Comparison of ENCODE assay signal across 12 cellular contexts in the genomic region with DNA sequence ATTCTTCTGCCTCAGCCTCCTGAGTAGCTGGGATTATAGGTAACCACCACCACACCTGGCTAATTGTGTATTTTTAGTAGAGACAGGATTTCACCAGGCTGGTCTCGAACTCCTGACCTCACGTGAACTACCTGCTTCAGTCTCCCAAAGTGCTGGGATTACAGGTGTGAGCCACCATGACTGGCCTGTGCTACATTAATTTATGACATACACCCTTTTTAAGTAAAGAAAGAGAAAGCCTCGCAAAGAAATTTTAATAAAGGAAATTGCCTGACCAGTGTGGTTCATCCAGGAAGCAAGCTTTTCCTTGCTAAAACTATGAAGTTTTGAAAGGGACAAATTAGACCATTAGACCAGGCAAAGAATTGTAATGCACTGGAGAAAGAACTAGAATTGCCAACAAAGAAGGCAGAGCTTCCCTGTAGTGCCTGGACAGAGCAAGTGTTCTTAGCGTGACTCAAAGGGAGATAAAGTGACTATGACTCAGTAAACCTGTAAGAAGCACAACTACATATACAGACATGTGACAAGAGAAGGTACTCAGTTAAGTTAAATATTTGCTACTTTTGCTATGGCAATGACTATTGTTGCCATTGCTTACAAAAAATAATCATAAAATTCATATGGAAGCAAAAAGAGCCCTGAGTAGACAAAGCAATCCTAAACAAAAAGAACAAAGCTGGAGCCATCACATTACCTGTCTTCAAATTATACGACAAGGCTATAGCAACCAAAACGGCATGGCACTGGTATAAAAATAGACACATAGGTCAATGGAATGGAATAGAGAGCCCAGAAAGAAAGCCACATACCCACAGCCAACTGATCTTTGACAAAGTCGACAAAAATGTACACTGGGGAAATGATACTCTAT. TPM values are rescaled to one million over a fixed set of nuclear protein-coding genes. Genes with fewer than 3 reads are reported as not detected.
DNase-seq lines count a peak whose midpoint lies in the region; ATAC-seq, FAIRE-seq and TF ChIP-seq lines count a peak whose summit lies in the region.
"Had no signal": no experiment of that assay in that cellular context is flagged by ENCODE, and none has a peak within 500 bp of the region (broad histone marks: within the 10 kb centered on the region; RNA-seq: fewer than 3 reads in every experiment).

No MANE protein-coding gene starts in this region.

- in situ Hi-C loops in GM12878 (cut with MboI) = no loop called here

- no peak for FAIRE-seq in GM12878 (lab: Jason Lieb, UNC)

- H3K4me2 ChIP-seq in GM12878 (ENCODE audit: control insufficient read depth, insufficient read depth) = no peak overlapping the region
- H3K4me2 ChIP-seq: GM23338 had no signal

- TF ChIP-seq RAD21 in GM12878 (IDR thresholded peaks at IDR 0.05; ENCODE audit: insufficient read depth, low read depth, low read length) = no peak

- H3K4me3 Mint-ChIP-seq in activated naive CD4-positive, alpha-beta T cell treated with anti-CD3 and anti-CD28 coated beads for 36 hours = peak overlapping the region; percentile 74
- peak overlapping the region; percentile 76 to 78 for H3K4me3 Mint-ChIP-seq in stimulated activated naive CD8-positive, alpha-beta T cell treated with anti-CD3 and anti-CD28 coated beads, Interleukin-15, amount 100 ng/mL, for 72 hours
- H3K4me3 Mint-ChIP-seq in HFFc6 = no peak overlapping the region
- H3K4me3 Mint-ChIP-seq: GM23338 had no signal

- 38% methylated on average over 7 of the region's 7 CpGs for WGBS in GM12878 (ENCODE audit: insufficient coverage, insufficient replicate concordance, low lambda C conversion rate, missing lambda C conversion rate)

- ATAC-seq in HG03432 (IDR thresholded peaks at IDR 0.05; ENCODE audit: unreplicated experiment) (peak; percentile 85), GM12878 (peak; percentile 56), GM21717 (IDR thresholded peaks at IDR 0.05; ENCODE audit: unreplicated experiment) (no peak), upper lobe of right lung (no peak)
- peak; percentile 98 for ATAC-seq in stimulated activated naive CD8-positive, alpha-beta T cell treated with anti-CD3 and anti-CD28 coated beads, Interleukin-15, amount 100 ng/mL, for 72 hours
- ATAC-seq: GM23338 had no signal

- H3K36me3 ChIP-seq in GM12878 (ENCODE audit: control insufficient read depth in 2 of 2, insufficient read depth in 2 of 2, low read length in 1 of 2) = no peaks in the 10 kb centered on the region
- H3K36me3 ChIP-seq in upper lobe of right lung = no peaks in the 10 kb centered on the region
- H3K36me3 ChIP-seq: colonic mucosa had no signal

- TF ChIP-seq CTCF in GM12878 (IDR thresholded peaks at IDR 0.05 in 2 of 3, conservative IDR thresholded peaks at IDR 0.05 in 1 of 3; ENCODE audit: control insufficient read depth in 2 of 3, extremely low read depth in 1 of 3, insufficient read depth in 1 of 3, low read depth in 3 of 3, low read length in 3 of 3) = no peak
- TF ChIP-seq CTCF in upper lobe of right lung (IDR thresholded peaks at IDR 0.05) = no peak
- no peak for TF ChIP-seq CTCF in HFFc6 (IDR thresholded peaks at IDR 0.05)

- H3K27ac ChIP-seq in GM12878 (ENCODE audit: control insufficient read depth, insufficient read depth) (no peak overlapping the region), upper lobe of right lung (no peak overlapping the region)
- H3K27ac ChIP-seq: colonic mucosa had no signal

- H3K4me3 ChIP-seq in GM12878 (no peak overlapping the region), upper lobe of right lung (no peak overlapping the region)
- H3K4me3 ChIP-seq: colonic mucosa, GM23338 had no signal

- H3K4me1 Mint-ChIP-seq in activated naive CD4-positive, alpha-beta T cell treated with anti-CD3 and anti-CD28 coated beads for 36 hours (ENCODE audit: low read depth) = peaks cover 86% of the 10 kb centered on the region
- H3K4me1 Mint-ChIP-seq in stimulated activated naive CD8-positive, alpha-beta T cell treated with anti-CD3 and anti-CD28 coated beads, Interleukin-15, amount 100 ng/mL, for 72 hours = peaks cover 88% of the 10 kb centered on the region
- H3K4me1 Mint-ChIP-seq in HFFc6 (ENCODE audit: low read depth) = peaks cover 71% of the 10 kb centered on the region

- intact Hi-C loops in activated naive CD4-positive, alpha-beta T cell treated with anti-CD3 and anti-CD28 coated beads for 36 hours (cut with micrococcal nuclease) = loop anchor here (1.0 kb wide), 4 partner anchors 8 to 46 kb away; no protein-coding TSS in a partner anchor
- intact Hi-C loops in GM12878 (cut with micrococcal nuclease; ENCODE audit: unreplicated experiment) = no loop called here
- intact Hi-C loops in upper lobe of right lung (cut with DNase I) = no loop called here

- no peak overlapping the region for H3K9ac ChIP-seq in GM12878 (ENCODE audit: control insufficient read depth, insufficient read depth, low read length)

- no peaks in the 10 kb centered on the region for H4K20me1 ChIP-seq in GM12878 (ENCODE audit: control insufficient read depth, insufficient read depth)

- no peaks in the 10 kb centered on the region for H3K27me3 ChIP-seq in GM12878 (replicated peaks in 1 of 2; ENCODE audit: control insufficient read depth in 2 of 2, insufficient read depth in 2 of 2, low read length in 1 of 2)
- H3K27me3 ChIP-seq in upper lobe of right lung = no peaks in the 10 kb centered on the region
- H3K27me3 ChIP-seq: colonic mucosa had no signal

- POLR2A ChIA-PET in GM12878 (lab: Charles Lee) = interaction anchor here (1.0 kb wide), 1 partner anchor 23 kb away, joined by 3 read pairs; no protein-coding TSS in a partner anchor

- no peaks in the 10 kb centered on the region for H3K79me2 ChIP-seq in GM12878 (ENCODE audit: control insufficient read depth, insufficient read depth, low read length)

- H3K4me1 ChIP-seq in GM12878 (ENCODE audit: control insufficient read depth, insufficient read depth, low read length) (no peaks in the 10 kb centered on the region), upper lobe of right lung (no peaks in the 10 kb centered on the region)
- H3K4me1 ChIP-seq: colonic mucosa had no signal

- SMC1A ChIA-PET in GM12878 (lab: Charles Lee; ENCODE audit: uncharacterized antibody, unreplicated experiment) = interaction anchor here (1.5 to 2.1 kb wide), 3 partner anchors 13 to 35 kb away, joined by 4 to 6 read pairs (median 4); no protein-coding TSS in a partner anchor

- no peaks in the 10 kb centered on the region for H3K27me3 Mint-ChIP-seq in activated naive CD4-positive, alpha-beta T cell treated with anti-CD3 and anti-CD28 coated beads for 36 hours (ENCODE audit: low read depth)
- no peaks in the 10 kb centered on the region for H3K27me3 Mint-ChIP-seq in stimulated activated naive CD8-positive, alpha-beta T cell treated with anti-CD3 and anti-CD28 coated beads, Interleukin-15, amount 100 ng/mL, for 72 hours
- H3K27me3 Mint-ChIP-seq in HFFc6 (ENCODE audit: insufficient read depth) = no peaks in the 10 kb centered on the region

- H3K9me3 ChIP-seq in GM12878 (replicated peaks; ENCODE audit: control insufficient read depth, insufficient read depth, low read length) (no peaks in the 10 kb centered on the region), upper lobe of right lung (no peaks in the 10 kb centered on the region)
- H3K9me3 ChIP-seq: colonic mucosa had no signal

- no peaks in the 10 kb centered on the region for H3K9me3 Mint-ChIP-seq in activated naive CD4-positive, alpha-beta T cell treated with anti-CD3 and anti-CD28 coated beads for 36 hours
- peaks cover 6% of the 10 kb centered on the region in 2 donors for H3K9me3 Mint-ChIP-seq in stimulated activated naive CD8-positive, alpha-beta T cell treated with anti-CD3 and anti-CD28 coated beads, Interleukin-15, amount 100 ng/mL, for 72 hours
- H3K9me3 Mint-ChIP-seq in HFFc6 = no peaks in the 10 kb centered on the region
- H3K9me3 Mint-ChIP-seq: GM23338 had no signal

- DNase-seq in activated naive CD4-positive, alpha-beta T cell treated with anti-CD3 and anti-CD28 coated beads for 36 hours = peak; percentile 51
- DNase-seq in activated naive CD4-positive, alpha-beta T cell treated with anti-CD3 and anti-CD28 coated beads, Interleukin-2, amount 50 U/mL, for 16 hours = no peak
- DNase-seq in GM12878 (ENCODE audit: low read depth, low spot score) (no peak), upper lobe of right lung (no peak), HFFc6 (no peak)
- DNase-seq in stimulated activated naive CD8-positive, alpha-beta T cell treated with anti-CD3 and anti-CD28 coated beads, Interleukin-15, amount 100 ng/mL, for 72 hours = peak in 1 of 2 donors; percentile 29
- DNase-seq: colonic mucosa; NCI-H2029; stimulated activated CD4-positive, alpha-beta T cell treated with anti-CD3 and anti-CD28 coated beads, Interleukin-12 subunit alpha, Interleukin-12 subunit beta, amount 100 ng/mL, for 4 hours had no signal

- RAD21 ChIA-PET in GM12878 (lab: Charles Lee; ENCODE audit: unreplicated experiment) = interaction anchor here (1.0 to 1.3 kb wide), 2 partner anchors 12 to 83 kb away, joined by 3 read pairs; no protein-coding TSS in a partner anchor

- no peak for TF ChIP-seq EP300 in GM12878 (IDR thresholded peaks at IDR 0.05; ENCODE audit: borderline replicate concordance in 1 of 2, control insufficient read depth in 1 of 2, low read depth in 2 of 2, low read length in 2 of 2)

- H3K36me3 Mint-ChIP-seq in activated naive CD4-positive, alpha-beta T cell treated with anti-CD3 and anti-CD28 coated beads for 36 hours (ENCODE audit: low read depth) = peaks cover 16% of the 10 kb centered on the region
- no peaks in the 10 kb centered on the region for H3K36me3 Mint-ChIP-seq in HFFc6 (ENCODE audit: low read depth)

- H2AFZ ChIP-seq in GM12878 (ENCODE audit: control insufficient read depth, low read depth, low read length) = no peak overlapping the region
- H2AFZ ChIP-seq: GM23338 had no signal

- TF ChIP-seq POLR2A in GM12878 (IDR thresholded peaks at IDR 0.05; ENCODE audit: low read depth, low read length) = no peak

- BruUV-seq in GM12878 (replicated peaks; lab: Mats Ljungman, UMichigan) = no TSS peak

- peak overlapping the region; percentile 96 for H3K27ac Mint-ChIP-seq in activated naive CD4-positive, alpha-beta T cell treated with anti-CD3 and anti-CD28 coated beads for 36 hours
- peak overlapping the region; percentile 96 for H3K27ac Mint-ChIP-seq in stimulated activated naive CD8-positive, alpha-beta T cell treated with anti-CD3 and anti-CD28 coated beads, Interleukin-15, amount 100 ng/mL, for 72 hours
- H3K27ac Mint-ChIP-seq in HFFc6 = no peak overlapping the region; the same call in 1 of the 2 replicates
- H3K27ac Mint-ChIP-seq: GM23338 had no signal

- CTCF ChIA-PET in activated naive CD4-positive, alpha-beta T cell treated with anti-CD3 and anti-CD28 coated beads for 36 hours (lab: Charles Lee) = interaction anchor here (0.6 to 2.6 kb wide), 10 partner anchors 10 to 120 kb away, joined by 3 to 11 read pairs (median 5); no protein-coding TSS in a partner anchor
- CTCF ChIA-PET in GM12878 (lab: Yijun Ruan, JAX) = interaction anchor here (0.9 to 1.5 kb wide), 4 partner anchors 11 to 211 kb away, joined by 3 to 4 read pairs (median 4); no protein-coding TSS in a partner anchor

RNA-seq across cellular contexts. Expression of a gene that starts 54.6 kb away (rescaled TPM):
- 100 to 1,000 TPM; 129 TPM for total RNA-seq in activated naive CD4-positive, alpha-beta T cell treated with anti-CD3 and anti-CD28 coated beads for 36 hours
- 43.4 and 50.7 TPM in 2 replicates for total RNA-seq in GM12878 (2013; cell fraction: nucleolus; rRNA removed)
- total RNA-seq in GM12878 (2014; rRNA removed) (0.06 and 0.27 TPM in 2 replicates), GM12878 (2014; rRNA removed; fragmentation: Illumina TruSeq; extraction: Trizol) (0.40 and 0.55 TPM in 2 replicates), GM12878 (2021) (0.26 and 0.56 TPM in 2 replicates), upper lobe of right lung (45.0 TPM)
- polyA plus RNA-seq in GM12878 (2011; ENCODE audit: low read depth) = 0.22 TPM
- polyA plus RNA-seq in GM12878 (2011; rRNA removed) (4.3 and 5.8 TPM in 2 replicates), GM12878 (2014; fragmentation: Illumina TruSeq; extraction: Trizol) (0.10 and 0.18 TPM in 2 replicates), GM12878 (2014; fragmentation: Nextera tagmentation; extraction: Ambion mirVana) (under 1 TPM; 0.24 to 0.92 TPM), GM12878 (2014; rRNA removed) (0.05 and 0.17 TPM in 2 replicates), GM12878 (2016; fragmentation: Nextera tagmentation; extraction: Ambion mirVana) (not detected)
- polyA plus RNA-seq in GM12878 (2011; cell fraction: cytosol; rRNA removed) = 1.3 and 1.7 TPM in 2 replicates
- 2.9 and 3.2 TPM in 2 replicates for polyA plus RNA-seq in GM12878 (2011; cell fraction: nucleus; rRNA removed)
- polyA plus RNA-seq in GM12878 (2012) = 1.6 and 2.8 TPM in 2 replicates
- 2.0 and 2.1 TPM in 2 replicates for polyA minus RNA-seq in GM12878 (2011; rRNA and poly(A)+ RNA removed)
- 0.67 and 1.5 TPM in 2 replicates for polyA minus RNA-seq in GM12878 (2011; cell fraction: cytosol; rRNA and poly(A)+ RNA removed)
- polyA minus RNA-seq in GM12878 (2011; cell fraction: nucleus; rRNA and poly(A)+ RNA removed) = 3.6 and 4.4 TPM in 2 replicates
- 1 to 10 TPM in 2 of 6 experiments, under 1 TPM in 4; 0.32 to 1.7 (median 0.49) TPM for total RNA-seq in HFFc6 (2021; fragmentation: NEBNext Ultra II Directional; extraction: Animal tissue kit (Norgen Biotek cat#: 25700))
- total RNA-seq: GM23338 had no signal
- polyA plus RNA-seq: GM23338 had no signal

Comparison
In these comparisons a context has a peak if more than half of its experiments do, and no peak if none do; other contexts are left out.
1. ATAC-seq: peak in HG03432 (single experiment), GM12878 (single experiment) and stimulated activated naive CD8-positive, alpha-beta T cell treated with anti-CD3 and anti-CD28 coated beads, Interleukin-15, amount 100 ng/mL, for 72 hours (single experiment); none in GM21717 (single experiment) and upper lobe of right lung (single experiment).